23 cellular contexts compared by ENCODE assay signal in genomic region chr1:168623838-168624237, GRCh38. TPM values are rescaled to one million over a fixed set of nuclear protein-coding genes. Genes with fewer than 3 reads are reported as not detected.
"Had no signal": no experiment of that assay in that cellular context is flagged by ENCODE, and none has a peak within 500 bp of the region (broad histone marks: within the 10 kb centered on the region; RNA-seq: fewer than 3 reads in every experiment).

No MANE protein-coding gene starts in this region.

- ATAC-seq: activated CD8-positive, alpha-beta T cell treated with anti-CD3 and anti-CD28 coated beads, Interleukin-2, amount 10 ng/mL, durations not matched to agents 7 days and 5 days; activated naive CD4-positive, alpha-beta T cell treated with anti-CD3 and anti-CD28 coated beads, Interleukin-2, amount 50 U/mL, for 72 hours; activated T-helper 17 cell treated with anti-CD3 and anti-CD28 coated beads, Interleukin-2, amount 50 U/mL, for 72 hours; T-cell had no signal

- H3K36me3 ChIP-seq: ascending aorta, colonic mucosa, esophagus muscularis mucosa, gastroesophageal sphincter, heart left ventricle, sigmoid colon, upper lobe of right lung, WERI-Rb-1 had no signal

- H3K4me3 Mint-ChIP-seq: activated CD8-positive, alpha-beta T cell treated with anti-CD3 and anti-CD28 coated beads, Interleukin-2, amount 10 ng/mL, durations not matched to agents 7 days and 5 days; activated T-helper 17 cell treated with anti-CD3 and anti-CD28 coated beads, Interleukin-2, amount 50 U/mL, for 72 hours; central memory CD8-positive, alpha-beta T cell; memory B cell; T-cell; T-helper 2 cell treated with Interferon-gamma antibody and Interleukin-4, amounts not matched to agents 5 μg/mL and 100 μg/mL, for 36 hours had no signal

- H3K27ac Mint-ChIP-seq: activated CD8-positive, alpha-beta T cell treated with anti-CD3 and anti-CD28 coated beads, Interleukin-2, amount 10 ng/mL, durations not matched to agents 7 days and 5 days; activated naive CD4-positive, alpha-beta T cell treated with anti-CD3 and anti-CD28 coated beads, Interleukin-2, amount 50 U/mL, for 72 hours; activated T-helper 17 cell treated with anti-CD3 and anti-CD28 coated beads, Interleukin-2, amount 50 U/mL, for 72 hours; memory B cell; T-cell; T-helper 2 cell treated with Interferon-gamma antibody and Interleukin-4, amounts not matched to agents 5 μg/mL and 100 μg/mL, for 36 hours had no signal

- H3K27ac ChIP-seq: ascending aorta, colonic mucosa, esophagus muscularis mucosa, gastroesophageal sphincter, sigmoid colon, upper lobe of right lung, WERI-Rb-1 had no signal

- H3K4me1 Mint-ChIP-seq: activated T-helper 17 cell treated with anti-CD3 and anti-CD28 coated beads, Interleukin-2, amount 50 U/mL, for 72 hours; central memory CD8-positive, alpha-beta T cell; memory B cell; T-cell had no signal

- H3K9me3 Mint-ChIP-seq: activated naive CD4-positive, alpha-beta T cell treated with anti-CD3 and anti-CD28 coated beads, Interleukin-2, amount 50 U/mL, for 72 hours; activated T-helper 17 cell treated with anti-CD3 and anti-CD28 coated beads, Interleukin-2, amount 50 U/mL, for 72 hours; central memory CD8-positive, alpha-beta T cell; memory B cell; T-cell; T-helper 2 cell treated with Interferon-gamma antibody and Interleukin-4, amounts not matched to agents 5 μg/mL and 100 μg/mL, for 36 hours had no signal

- H3K4me3 ChIP-seq: ascending aorta, colonic mucosa, esophagus muscularis mucosa, gastroesophageal sphincter, heart left ventricle, sigmoid colon, upper lobe of right lung had no signal

- H3K27me3 Mint-ChIP-seq: T-cell had no signal

- H3K36me3 Mint-ChIP-seq: activated naive CD4-positive, alpha-beta T cell treated with anti-CD3 and anti-CD28 coated beads, Interleukin-2, amount 50 U/mL, for 72 hours; memory B cell; T-cell had no signal

- H3K4me1 ChIP-seq: ascending aorta, colonic mucosa, upper lobe of right lung had no signal

- H3K9me3 ChIP-seq: ascending aorta, colonic mucosa, esophagus muscularis mucosa, gastroesophageal sphincter, heart left ventricle, sigmoid colon, upper lobe of right lung had no signal

- H3K27me3 ChIP-seq: ascending aorta, colonic mucosa, gastroesophageal sphincter, heart left ventricle, sigmoid colon, upper lobe of right lung had no signal

- DNase-seq: activated CD4-positive, alpha-beta T cell treated with anti-CD3 and anti-CD28 coated beads for 1 hour; activated CD4-positive, alpha-beta T cell treated with anti-CD3 and anti-CD28 coated beads, Interleukin-2, amount 50 U/mL, for 1 hour; activated CD8-positive, alpha-beta T cell treated with anti-CD3 and anti-CD28 coated beads, Interleukin-2, amount 10 ng/mL, durations not matched to agents 7 days and 5 days; activated T-cell treated with anti-CD3 and anti-CD28 coated beads, Interleukin-2, amount 50 U/mL, for 1 hour; colonic mucosa; occipital lobe; posterior cingulate gyrus; sigmoid colon; stimulated activated CD4-positive, alpha-beta T cell treated with anti-CD3 and anti-CD28 coated beads, Interleukin-4, amount 100 ng/mL, for 4 hours; stimulated activated naive CD8-positive, alpha-beta T cell treated with anti-CD3 and anti-CD28 coated beads, Interleukin-15, Interleukin-2, amounts not matched to agents 100 U/mL and 50 U/mL, for 24 hours; T-cell; upper lobe of right lung; WERI-Rb-1 had no signal

RNA-seq across cellular contexts. Expression of gene XCL1, which starts 47.4 kb away (rescaled TPM):
- total RNA-seq: ascending aorta, occipital lobe, renal cortical epithelial cell had no signal
